Comparison of ENCODE assay signal across 16 cellular contexts in genomic region chr13:111958612-111959395, GRCh38.
DNase-seq lines count a peak whose midpoint lies in the region; ATAC-seq and TF ChIP-seq lines count a peak whose summit lies in the region.
"Had no signal": no experiment of that assay in that cellular context is flagged by ENCODE, and none has a peak within 500 bp of the region (broad histone marks: within the 10 kb centered on the region; RNA-seq: fewer than 3 reads in every experiment).

No MANE protein-coding gene starts in this region.

- H3K4me1 Mint-ChIP-seq in H9 = peaks cover 11 to 14% of the 10 kb centered on the region in 2 experiments
- H3K4me1 Mint-ChIP-seq: B cell had no signal

- H2BK20ac ChIP-seq in H9 (ENCODE audit: low read depth, low read length, poor library complexity, severe bottlenecking) = no peak overlapping the region

- H3K23me2 ChIP-seq in H9 (ENCODE audit: insufficient read length, low read depth, low read length, poor library complexity, severe bottlenecking) = no peaks in the 10 kb centered on the region

- no peak for ATAC-seq in HG03135 (IDR thresholded peaks at IDR 0.05; ENCODE audit: unreplicated experiment)
- ATAC-seq: CD8-positive, alpha-beta T cell had no signal

- H3K18ac ChIP-seq in H9 (ENCODE audit: insufficient read length, low read depth, low read length) = no peak overlapping the region

- H3K14ac ChIP-seq in H9 (ENCODE audit: insufficient read depth, low read length) = no peak overlapping the region

- no peaks in the 10 kb centered on the region for H4K20me1 ChIP-seq in H9 (ENCODE audit: control insufficient read depth, insufficient read depth, insufficient read length)

- no peak overlapping the region for H4K8ac ChIP-seq in H9 (replicated peaks; ENCODE audit: insufficient read length, low read depth, low read length)

- no peak overlapping the region for H3K23ac ChIP-seq in H9 (ENCODE audit: insufficient read length, low read depth, low read length)

- H3K9me3 ChIP-seq in H9 (ENCODE audit: control insufficient read depth, low read depth, low read length) = no peaks in the 10 kb centered on the region
- H3K9me3 ChIP-seq in spleen = peaks cover 0 to 7% (median 0%) of the 10 kb centered on the region in 8 donors

- no peak overlapping the region for H2AK5ac ChIP-seq in H9 (ENCODE audit: insufficient read length, low read length)

- H3K56ac ChIP-seq in H9 (ENCODE audit: insufficient read length, low read depth, low read length) = no peak overlapping the region

- no peak overlapping the region for H3T11ph ChIP-seq in H9 (ENCODE audit: low read length)

- WGBS in H9 (ENCODE audit: extremely low coverage, insufficient read length, low lambda C conversion rate) = no CpG with 5 or more reads among the region's 11 CpGs
- 78 to 90% (median 85%) methylated on average over 11 of the region's 11 CpGs for WGBS in spleen, 5 donors

- H2BK5ac ChIP-seq in H9 (ENCODE audit: insufficient read length, low read length) = no peak overlapping the region

- H2BK120ac ChIP-seq in H9 (ENCODE audit: low read depth, low read length, poor library complexity, severe bottlenecking) = no peak overlapping the region

- H3K9me3 Mint-ChIP-seq in H9 = no peaks in the 10 kb centered on the region
- H3K9me3 Mint-ChIP-seq: CD8-positive, alpha-beta T cell had no signal

- no peak overlapping the region for H2BK12ac ChIP-seq in H9 (ENCODE audit: insufficient read length, low read depth, low read length)

- H3K4me2 ChIP-seq in H9 (ENCODE audit: insufficient read depth, insufficient read length, low read length) = no peak overlapping the region
- H3K4me2 ChIP-seq: BLaER1 treated with 17β-estradiol and CSF1 and Interleukin-3, amounts not matched to agents 10 nM and 100 nM had no signal

- H3K27ac Mint-ChIP-seq in H9 = no peak overlapping the region
- H3K27ac Mint-ChIP-seq: B cell; CD8-positive, alpha-beta T cell had no signal

- no peak overlapping the region for H3K4me3 Mint-ChIP-seq in H9
- H3K4me3 Mint-ChIP-seq: B cell; CD8-positive, alpha-beta T cell had no signal

- TF ChIP-seq POLR2A in spleen (IDR thresholded peaks at IDR 0.05) = no peak

- H3K4me1 ChIP-seq in H9 (ENCODE audit: insufficient read depth, low read length) = no peaks in the 10 kb centered on the region
- no peaks in the 10 kb centered on the region for H3K4me1 ChIP-seq in spleen

- no peak overlapping the region for H2BK15ac ChIP-seq in H9 (ENCODE audit: low read depth, low read length)

- no peak overlapping the region for H3K9ac ChIP-seq in H9 (ENCODE audit: extremely low read depth, insufficient read length, low read length)
- H3K9ac ChIP-seq: BLaER1 treated with 17β-estradiol and CSF1 and Interleukin-3, amounts not matched to agents 10 nM and 100 nM had no signal

- no peak overlapping the region for H2AFZ ChIP-seq in H9 (ENCODE audit: low read length)

- H3K4ac ChIP-seq in H9 (ENCODE audit: low read depth, low read length) = no peak overlapping the region

- H3K36me3 Mint-ChIP-seq in H9 (ENCODE audit: insufficient read depth in 1 of 3, low read depth in 3 of 3) = no peaks in the 10 kb centered on the region
- H3K36me3 Mint-ChIP-seq: CD8-positive, alpha-beta T cell had no signal

- intact Hi-C loops in spleen (cut with DNase I; ENCODE audit: low total_unique reads) = no loop called here

- H4K5ac ChIP-seq in H9 (ENCODE audit: insufficient read length, low read depth, low read length) = no peak overlapping the region

- H3K79me1 ChIP-seq in H9 (ENCODE audit: insufficient read depth, low read depth, low read length, poor library complexity, severe bottlenecking) = no peaks in the 10 kb centered on the region

- no peak for TF ChIP-seq CTCF in H9 (conservative IDR thresholded peaks at IDR 0.05)
- no peak for TF ChIP-seq CTCF in coronary artery (IDR thresholded peaks at IDR 0.05)
- TF ChIP-seq CTCF in spleen (IDR thresholded peaks at IDR 0.05 in 8 of 11, conservative IDR thresholded peaks at IDR 0.05 in 3 of 11) = no peak

- H3K4me3 ChIP-seq in coronary artery (no peak overlapping the region), spleen (no peak overlapping the region)
- H3K4me3 ChIP-seq: BLaER1 treated with 17β-estradiol and CSF1 and Interleukin-3, amounts not matched to agents 10 nM and 100 nM had no signal

- no peak overlapping the region for H4K91ac ChIP-seq in H9 (ENCODE audit: insufficient read length, low read depth, low read length)

- peaks cover 18% of the 10 kb centered on the region for H3K27me3 Mint-ChIP-seq in H9 (ENCODE audit: low read depth)
- H3K27me3 Mint-ChIP-seq: B cell had no signal

- H3K27me3 ChIP-seq in H9 (ENCODE audit: insufficient read depth, low read length) = no peaks in the 10 kb centered on the region
- peaks cover 0 to 7% (median 0%) of the 10 kb centered on the region in 7 donors for H3K27me3 ChIP-seq in spleen (replicated peaks in 1 of 7)

- no peaks in the 10 kb centered on the region for H3K79me2 ChIP-seq in H9 (ENCODE audit: insufficient read depth, low read length)

- DNase-seq in H9 (peak; percentile 4), coronary artery (ENCODE audit: low spot score) (peak; percentile 14), mesenteric fat pad (ENCODE audit: low spot score) (peak; percentile 60), spleen (peak; percentile 22), NCI-H1105 treated with DMSO at 0.1 percent for 48 hours (lab: John Stamatoyannopoulos, UW) (no peak), NCI-H2107 (lab: John Stamatoyannopoulos, UW) (no peak)
- DNase-seq: Calu3; CD8-positive, alpha-beta T cell; DMS79 treated with DMSO at 0.1 percent for 48 hours; GF-D8; GOT3; H7 had no signal

- H3K36me3 ChIP-seq in spleen = no peaks in the 10 kb centered on the region
- H3K36me3 ChIP-seq: BLaER1 treated with 17β-estradiol and CSF1 and Interleukin-3, amounts not matched to agents 10 nM and 100 nM had no signal

- H3K27ac ChIP-seq in H9 (ENCODE audit: insufficient read length, low read depth, low read length) (no peak overlapping the region), coronary artery (no peak overlapping the region), spleen (no peak overlapping the region)
- H3K27ac ChIP-seq: BLaER1 treated with 17β-estradiol and CSF1 and Interleukin-3, amounts not matched to agents 10 nM and 100 nM; HL-60 had no signal

Comparison
In these comparisons a context has a peak if more than half of its experiments do, and no peak if none do; other contexts are left out.
1. DNase-seq: peak in H9 (single experiment), coronary artery (single experiment), mesenteric fat pad (single experiment) and spleen (single experiment); none in NCI-H1105 treated with DMSO at 0.1 percent for 48 hours (single experiment) and NCI-H2107 (single experiment).